Comparison of ENCODE assay signal across 15 cellular contexts in genomic region chr1:210340311-210340710, GRCh38. TPM values are rescaled to one million over a fixed set of nuclear protein-coding genes. Genes with fewer than 3 reads are reported as not detected.
DNase-seq lines count a peak whose midpoint lies in the region; ATAC-seq and TF ChIP-seq lines count a peak whose summit lies in the region.
"Had no signal": no experiment of that assay in that cellular context is flagged by ENCODE, and none has a peak within 500 bp of the region (broad histone marks: within the 10 kb centered on the region; RNA-seq: fewer than 3 reads in every experiment).

No MANE protein-coding gene starts in this region.

- H3K4me1 ChIP-seq in OCI-LY7 (ENCODE audit: insufficient read depth, low read length, poor library complexity, severe bottlenecking), result peaks cover 43% of the 10 kb centered on the region

- POLR2A ChIA-PET in OCI-LY7 (lab: Charles Lee), result interaction anchor here (0.6 to 3.7 kb wide), 7 partner anchors 7 to 796 kb away, joined by 3 to 25 read pairs (median 6); partner anchors contain the start of gene HHAT

- H3K4me1 Mint-ChIP-seq in activated T-cell treated with anti-CD3 and anti-CD28 coated beads, Interleukin-2, amount 50 U/mL, for 4 hours (ENCODE audit: low read depth), result peaks cover 26% of the 10 kb centered on the region
- H3K4me1 Mint-ChIP-seq in stimulated activated memory B cell treated with anti-CD40 and anti-IgM and Interleukin-4, amounts not matched to agents 10 μg/mL and 1 μg/mL and 100 μg/mL, for 72 hours, result peaks cover 26% of the 10 kb centered on the region

- no peak overlapping the region for H3K4me3 ChIP-seq in OCI-LY7 (ENCODE audit: low read depth, low read length, poor library complexity, severe bottlenecking)
- H3K4me3 ChIP-seq: PC-9, smooth muscle cell had no signal

- H3K36me3 Mint-ChIP-seq in activated T-cell treated with anti-CD3 and anti-CD28 coated beads, Interleukin-2, amount 50 U/mL, for 4 hours (ENCODE audit: insufficient read depth), result no peaks in the 10 kb centered on the region
- no peaks in the 10 kb centered on the region for H3K36me3 Mint-ChIP-seq in stimulated activated memory B cell treated with anti-CD40 and anti-IgM and Interleukin-4, amounts not matched to agents 10 μg/mL and 1 μg/mL and 100 μg/mL, for 72 hours

- CTCF ChIA-PET in OCI-LY7 (lab: Charles Lee; ENCODE audit: unreplicated experiment), result no interaction called here

- no peak for DNase-seq in activated T-cell treated with anti-CD3 and anti-CD28 coated beads, Interleukin-2, amount 50 U/mL, for 4 hours
- no peak for DNase-seq in activated T-cell treated with anti-CD3 and anti-CD28 coated beads, Interleukin-2, amount 50 U/mL, for 48 hours
- no peak for DNase-seq in OCI-LY7 (ENCODE audit: low spot score)
- no peak for DNase-seq in NCI-H446 (lab: John Stamatoyannopoulos, UW)
- no peak for DNase-seq in A172 (ENCODE audit: low spot score)
- DNase-seq: cortex of kidney, head of caudate nucleus, IMR-90, NCI-H1436, PC-9, WERI-Rb-1 had no signal

- no peaks in the 10 kb centered on the region for H3K9me3 ChIP-seq in OCI-LY7 (ENCODE audit: low read length)

- intact Hi-C loops in OCI-LY7 (cut with micrococcal nuclease; ENCODE audit: unreplicated experiment), result no loop called here

- ATAC-seq in activated T-cell treated with anti-CD3 and anti-CD28 coated beads, Interleukin-2, amount 50 U/mL, for 4 hours, result peak in 1 of 2 donors; percentile 48
- ATAC-seq in HG02610 (IDR thresholded peaks at IDR 0.05; ENCODE audit: unreplicated experiment), result peak; percentile 29
- ATAC-seq in stimulated activated memory B cell treated with anti-CD40 and anti-IgM and Interleukin-4, amounts not matched to agents 10 μg/mL and 1 μg/mL and 100 μg/mL, for 72 hours, result no peak
- no peak for ATAC-seq in GM21717 (IDR thresholded peaks at IDR 0.05; ENCODE audit: unreplicated experiment)

- peak overlapping the region; percentile 47; the same call in 1 of the 2 replicates for H2AFZ ChIP-seq in OCI-LY7 (ENCODE audit: low read length)
- H2AFZ ChIP-seq: PC-9 had no signal

- H3K9me2 ChIP-seq in OCI-LY7 (ENCODE audit: insufficient read depth, low read length), result no peaks in the 10 kb centered on the region

- no peaks in the 10 kb centered on the region for H3K27me3 Mint-ChIP-seq in activated T-cell treated with anti-CD3 and anti-CD28 coated beads, Interleukin-2, amount 50 U/mL, for 4 hours (ENCODE audit: low read depth)
- H3K27me3 Mint-ChIP-seq in stimulated activated memory B cell treated with anti-CD40 and anti-IgM and Interleukin-4, amounts not matched to agents 10 μg/mL and 1 μg/mL and 100 μg/mL, for 72 hours, result no peaks in the 10 kb centered on the region

- H3K79me2 ChIP-seq in OCI-LY7 (ENCODE audit: insufficient read depth, low read depth, low read length), result no peaks in the 10 kb centered on the region

- no TSS peak for BruUV-seq in OCI-LY7 (replicated peaks; lab: Mats Ljungman, UMichigan)

- H3K9me3 Mint-ChIP-seq in activated T-cell treated with anti-CD3 and anti-CD28 coated beads, Interleukin-2, amount 50 U/mL, for 4 hours, result no peaks in the 10 kb centered on the region
- H3K9me3 Mint-ChIP-seq in stimulated activated memory B cell treated with anti-CD40 and anti-IgM and Interleukin-4, amounts not matched to agents 10 μg/mL and 1 μg/mL and 100 μg/mL, for 72 hours, result no peaks in the 10 kb centered on the region

- no peaks in the 10 kb centered on the region for H3K36me3 ChIP-seq in OCI-LY7 (ENCODE audit: insufficient read depth, low read length)
- H3K36me3 ChIP-seq: WERI-Rb-1 had no signal

- peak overlapping the region; percentile 4 for H3K4me3 Mint-ChIP-seq in activated T-cell treated with anti-CD3 and anti-CD28 coated beads, Interleukin-2, amount 50 U/mL, for 4 hours
- peak overlapping the region; percentile 30 for H3K4me3 Mint-ChIP-seq in stimulated activated memory B cell treated with anti-CD40 and anti-IgM and Interleukin-4, amounts not matched to agents 10 μg/mL and 1 μg/mL and 100 μg/mL, for 72 hours

- H3K27ac Mint-ChIP-seq in stimulated activated memory B cell treated with anti-CD40 and anti-IgM and Interleukin-4, amounts not matched to agents 10 μg/mL and 1 μg/mL and 100 μg/mL, for 72 hours, result peak overlapping the region; percentile 21

- H4K20me1 ChIP-seq in OCI-LY7 (ENCODE audit: insufficient read depth, low read length), result no peaks in the 10 kb centered on the region

- no peak overlapping the region for H3K27ac ChIP-seq in OCI-LY7 (ENCODE audit: low read depth, low read length, poor library complexity, severe bottlenecking)
- H3K27ac ChIP-seq: PC-9, WERI-Rb-1 had no signal

- peak overlapping the region; percentile 14; the same call in 1 of the 2 replicates for H3K4me2 ChIP-seq in OCI-LY7 (ENCODE audit: low read length)
- H3K4me2 ChIP-seq: PC-9, smooth muscle cell had no signal

- TF ChIP-seq CTCF in OCI-LY7 (conservative IDR thresholded peaks at IDR 0.05; ENCODE audit: low read length), result no peak

RNA-seq across cellular contexts. Expression of gene HHAT, which starts 11.6 kb away (rescaled TPM):
- under 1 TPM; 0.26 to 0.71 (median 0.65) TPM for total RNA-seq in activated T-cell treated with anti-CD3 and anti-CD28 coated beads, Interleukin-2, amount 50 U/mL, for 4 hours
- 5.2 and 5.4 TPM in 2 replicates for total RNA-seq in OCI-LY7 (2014; rRNA removed; shearing (Covaris generic))
- 9.5 and 11.1 TPM in 2 replicates for total RNA-seq in OCI-LY7 (2022)
- total RNA-seq in A172 (2014; rRNA removed; shearing (Covaris generic)), result 10.7 and 24.7 TPM in 2 replicates
